ENCODE assay signal across 8 cellular contexts in genomic region chrX:14899607-14900006, GRCh38. TPM values are rescaled to one million over a fixed set of nuclear protein-coding genes. Genes with fewer than 3 reads are reported as not detected.
A peak's percentile ranks its signal among the peaks of the same experiment; 100 is the strongest.
DNase-seq lines count a peak whose midpoint lies in the region; ATAC-seq and TF ChIP-seq lines count a peak whose summit lies in the region.

No MANE protein-coding gene starts in this region.

- H3K27ac ChIP-seq in psoas muscle = no peak overlapping the region

- H3K27me3 Mint-ChIP-seq in activated CD8-positive, alpha-beta T cell treated with anti-CD3 and anti-CD28 coated beads, Interleukin-2, amount 10 ng/mL, durations not matched to agents 7 days and 5 days (ENCODE audit: low read depth) = no peaks in the 10 kb centered on the region

- H3K27me3 ChIP-seq in psoas muscle (ENCODE audit: insufficient read depth in 3 of 3, low read length in 2 of 3) = no peaks in the 10 kb centered on the region

- H3K4me3 Mint-ChIP-seq in activated CD8-positive, alpha-beta T cell treated with anti-CD3 and anti-CD28 coated beads, Interleukin-2, amount 10 ng/mL, durations not matched to agents 7 days and 5 days = no peak overlapping the region

- ATAC-seq in GM18870 (IDR thresholded peaks at IDR 0.05; ENCODE audit: unreplicated experiment) (peak; percentile 94), HG03060 (IDR thresholded peaks at IDR 0.05; ENCODE audit: low read depth, unreplicated experiment) (peak; percentile 60), psoas muscle (no peak)
- peak; percentile 63 for ATAC-seq in activated CD8-positive, alpha-beta T cell treated with anti-CD3 and anti-CD28 coated beads, Interleukin-2, amount 10 ng/mL, durations not matched to agents 7 days and 5 days

- no peaks in the 10 kb centered on the region for H3K9me3 Mint-ChIP-seq in activated CD8-positive, alpha-beta T cell treated with anti-CD3 and anti-CD28 coated beads, Interleukin-2, amount 10 ng/mL, durations not matched to agents 7 days and 5 days (ENCODE audit: insufficient read depth)

- H3K36me3 ChIP-seq in psoas muscle (ENCODE audit: insufficient read depth in 1 of 2, low read depth in 1 of 2) = peaks cover 0 to 11% of the 10 kb centered on the region in 2 donors

- H3K9me3 ChIP-seq in psoas muscle = no peaks in the 10 kb centered on the region

- H3K4me3 ChIP-seq in psoas muscle = no peak overlapping the region

- POLR2A ChIA-PET in activated CD8-positive, alpha-beta T cell treated with anti-CD3 and anti-CD28 coated beads, Interleukin-2, amount 10 ng/mL, durations not matched to agents 7 days and 5 days (lab: Charles Lee) = no interaction called here

- CTCF ChIA-PET in activated CD8-positive, alpha-beta T cell treated with anti-CD3 and anti-CD28 coated beads, Interleukin-2, amount 10 ng/mL, durations not matched to agents 7 days and 5 days (lab: Charles Lee) = no interaction called here

- no peak for DNase-seq in activated CD8-positive, alpha-beta T cell treated with anti-CD3 and anti-CD28 coated beads, Interleukin-2, amount 10 ng/mL, durations not matched to agents 7 days and 5 days
- DNase-seq in myocyte (ENCODE audit: low read depth) (peak; percentile 23), anterior cingulate cortex (lab: John Stamatoyannopoulos, UW) (no peak), psoas muscle (no peak), NOMO-1 treated with DMSO at 0.1 percent for 48 hours (lab: John Stamatoyannopoulos, UW; ENCODE audit: unreplicated experiment) (no peak)
- DNase-seq in activated effector memory CD4-positive, alpha-beta T cell treated with anti-CD3 and anti-CD28 coated beads, Interleukin-2, amount 50 U/mL, for 16 hours = no peak

- H3K27ac Mint-ChIP-seq in activated CD8-positive, alpha-beta T cell treated with anti-CD3 and anti-CD28 coated beads, Interleukin-2, amount 10 ng/mL, durations not matched to agents 7 days and 5 days = peak overlapping the region; percentile 43

- TF ChIP-seq CTCF in psoas muscle (IDR thresholded peaks at IDR 0.05) = no peak

- intact Hi-C loops in psoas muscle (cut with DNase I) = no loop called here

- H3K4me1 Mint-ChIP-seq in activated CD8-positive, alpha-beta T cell treated with anti-CD3 and anti-CD28 coated beads, Interleukin-2, amount 10 ng/mL, durations not matched to agents 7 days and 5 days (ENCODE audit: low read depth) = peaks cover 4% of the 10 kb centered on the region

- no peaks in the 10 kb centered on the region for H3K4me1 ChIP-seq in psoas muscle

- H3K36me3 Mint-ChIP-seq in activated CD8-positive, alpha-beta T cell treated with anti-CD3 and anti-CD28 coated beads, Interleukin-2, amount 10 ng/mL, durations not matched to agents 7 days and 5 days (ENCODE audit: low read depth) = peaks cover 26% of the 10 kb centered on the region

RNA-seq across cellular contexts. Expression of gene MOSPD2, which starts 26.4 kb away (rescaled TPM):
- total RNA-seq in activated CD8-positive, alpha-beta T cell treated with anti-CD3 and anti-CD28 coated beads, Interleukin-2, amount 10 ng/mL, durations not matched to agents 7 days and 5 days = 10 to 100 TPM in 1 of 2 experiments, 1 to 10 TPM in 1; 9.0 to 10.5 TPM
- total RNA-seq in myocyte = 10.1 and 10.9 TPM in 2 replicates
- 8.9 TPM for polyA plus RNA-seq in myocyte (2012)
- total RNA-seq in psoas muscle = 1 to 10 TPM; 2.2 to 3.5 (median 3.3) TPM
- polyA plus RNA-seq in psoas muscle = 1 to 10 TPM; 1.2 to 2.3 (median 1.6) TPM

RNA-seq across cellular contexts. Expression of gene FANCB, which starts 26.7 kb away (rescaled TPM):
- total RNA-seq in activated CD8-positive, alpha-beta T cell treated with anti-CD3 and anti-CD28 coated beads, Interleukin-2, amount 10 ng/mL, durations not matched to agents 7 days and 5 days = 10 to 100 TPM; 12.8 to 14.6 TPM
- total RNA-seq in myocyte (0.88 and 1.2 TPM in 2 replicates), psoas muscle (under 1 TPM; 0.11 to 0.32 (median 0.19) TPM)
- 0.32 TPM for polyA plus RNA-seq in myocyte (2012)
- polyA plus RNA-seq in psoas muscle = under 1 TPM; 0.11 to 0.40 (median 0.20) TPM

Comparison
In these comparisons a context has a peak if more than half of its experiments do, and no peak if none do; other contexts are left out.
1. ATAC-seq: peak in GM18870 (single experiment), HG03060 (single experiment) and activated CD8-positive, alpha-beta T cell treated with anti-CD3 and anti-CD28 coated beads, Interleukin-2, amount 10 ng/mL, durations not matched to agents 7 days and 5 days (single experiment); none in psoas muscle (0 of 4).